In genomic region chr10:97279121-97279815, GRCh38 we compare ENCODE assay signal across 9 cellular contexts. TPM values are rescaled to one million over a fixed set of nuclear protein-coding genes. Genes with fewer than 3 reads are reported as not detected.
DNase-seq lines count a peak whose midpoint lies in the region; ATAC-seq and TF ChIP-seq lines count a peak whose summit lies in the region.
"Had no signal": no experiment of that assay in that cellular context is flagged by ENCODE, and none has a peak within 500 bp of the region (broad histone marks: within the 10 kb centered on the region; RNA-seq: fewer than 3 reads in every experiment).

No MANE protein-coding gene starts in this region.

- no peaks in the 10 kb centered on the region for H3K9me3 ChIP-seq in A673 (ENCODE audit: low read depth, low read length, poor library complexity, severe bottlenecking)
- H3K9me3 ChIP-seq: tibial artery had no signal

- peaks cover 8% of the 10 kb centered on the region for H3K4me1 Mint-ChIP-seq in mesothelial cell of epicardium

- TF ChIP-seq CTCF in A673 (conservative IDR thresholded peaks at IDR 0.05; ENCODE audit: low read depth, low read length) = no peak
- no peak for TF ChIP-seq CTCF in brain microvascular endothelial cell (IDR thresholded peaks at IDR 0.05; ENCODE audit: low read depth, low read length, missing control alignments)
- TF ChIP-seq CTCF in mesothelial cell of epicardium (IDR thresholded peaks at IDR 0.05; ENCODE audit: unreplicated experiment) = no peak

- POLR2A ChIA-PET in A673 (lab: Charles Lee; ENCODE audit: low non-redundant PET) = no interaction called here

- H3K36me3 ChIP-seq in A673 (ENCODE audit: insufficient read depth, low read length, poor library complexity, severe bottlenecking) (no peaks in the 10 kb centered on the region), brain microvascular endothelial cell (replicated peaks) (no peaks in the 10 kb centered on the region)
- H3K36me3 ChIP-seq: tibial artery had no signal

- in situ Hi-C loops in KBM-7 (cut with MboI; ENCODE audit: low pct_unique_long_range_greater_than_20kb, low sequenced_read_pairs) = no loop called here
- in situ Hi-C loops in brain microvascular endothelial cell (cut with HindIII; ENCODE audit: low pct_ligation_motif_present, low sequenced_read_pairs) = no loop called here

- H3K4me3 ChIP-seq in A673 (ENCODE audit: low read depth, low read length, poor library complexity, severe bottlenecking) (no peak overlapping the region), brain microvascular endothelial cell (ENCODE audit: low read depth, low read length) (no peak overlapping the region)
- H3K4me3 ChIP-seq: tibial artery had no signal

- CTCF ChIA-PET in A673 (lab: Charles Lee) = interaction anchor here (0.7 to 2.0 kb wide), 3 partner anchors 54 to 596 kb away, joined by 3 to 14 read pairs (median 4); no protein-coding TSS in a partner anchor

- H3K27me3 ChIP-seq in A673 (replicated peaks; ENCODE audit: insufficient read depth, low read depth, low read length, poor library complexity) (no peaks in the 10 kb centered on the region), brain microvascular endothelial cell (replicated peaks) (no peaks in the 10 kb centered on the region)
- H3K27me3 ChIP-seq: tibial artery had no signal

- intact Hi-C loops in A673 (cut with micrococcal nuclease; ENCODE audit: unreplicated experiment) = loop anchor here (5.0 kb wide), 1 partner anchor 53 kb away; the partner anchor contains the start of gene FRAT2

- H3K27me3 Mint-ChIP-seq in mesothelial cell of epicardium (ENCODE audit: low read depth) = no peaks in the 10 kb centered on the region

- H3K9me3 Mint-ChIP-seq in mesothelial cell of epicardium = no peaks in the 10 kb centered on the region

- H3K36me3 Mint-ChIP-seq in mesothelial cell of epicardium = no peaks in the 10 kb centered on the region

- peak overlapping the region; percentile 71 for H3K27ac Mint-ChIP-seq in mesothelial cell of epicardium

- H3K27ac ChIP-seq in A673 (ENCODE audit: low read depth, low read length, poor library complexity, severe bottlenecking) (peak overlapping the region; percentile 80), brain microvascular endothelial cell (peak overlapping the region; percentile 41)

- peaks cover 21% of the 10 kb centered on the region for H3K4me1 ChIP-seq in A673 (ENCODE audit: insufficient read depth, low read length, poor library complexity, severe bottlenecking)

- DNase-seq in A673 (ENCODE audit: low spot score) = no peak
- peak; percentile 21 for DNase-seq in KBM-7
- DNase-seq in brain microvascular endothelial cell = peak; percentile 33
- DNase-seq in mesothelial cell of epicardium (ENCODE audit: low spot score in 2 of 2, unreplicated experiment in 2 of 2) = no peak
- no peak for DNase-seq in DMS153 (lab: John Stamatoyannopoulos, UW)
- DNase-seq in NCI-H510A treated with DMSO at 0.1 percent for 48 hours (lab: John Stamatoyannopoulos, UW) = no peak
- DNase-seq: tibial artery had no signal

- no peak overlapping the region for H3K4me3 Mint-ChIP-seq in mesothelial cell of epicardium

- ATAC-seq in GM18909 (IDR thresholded peaks at IDR 0.05; ENCODE audit: poor library complexity, unreplicated experiment) (no peak), GM21619 (IDR thresholded peaks at IDR 0.05; ENCODE audit: unreplicated experiment) (no peak)

- BruUV-seq in A673 (replicated peaks; lab: Mats Ljungman, UMichigan) = no TSS peak

RNA-seq across cellular contexts. Expression of gene ARHGAP19, which starts 13.2 kb away (rescaled TPM):
- total RNA-seq in A673 (2021) = 59.0 and 66.2 TPM in 2 replicates
- total RNA-seq in mesothelial cell of epicardium = 19.4 to 22.8 TPM (median 22.6 TPM) in 3 replicates

RNA-seq across cellular contexts. Expression of gene FRAT1, which starts 39.8 kb away (rescaled TPM):
- 0.45 and 1.1 TPM in 2 replicates for total RNA-seq in A673 (2021)
- total RNA-seq in mesothelial cell of epicardium = 2.4 to 2.9 TPM (median 2.4 TPM) in 3 replicates

RNA-seq across cellular contexts. Expression of gene FRAT2, which starts 55.3 kb away (rescaled TPM):
- total RNA-seq in A673 (2021) (4.7 and 6.1 TPM in 2 replicates), mesothelial cell of epicardium (8.9 to 9.2 TPM (median 9.0 TPM) in 3 replicates)

Comparison
In these comparisons a context has a peak if more than half of its experiments do, and no peak if none do; other contexts are left out.
1. DNase-seq: peak in KBM-7 (single experiment) and brain microvascular endothelial cell (single experiment); none in A673 (single experiment), mesothelial cell of epicardium (0 of 2), DMS153 (single experiment) and NCI-H510A treated with DMSO at 0.1 percent for 48 hours (single experiment).